Comparison of ENCODE assay signal across 1 cellular context in the genomic region with DNA sequence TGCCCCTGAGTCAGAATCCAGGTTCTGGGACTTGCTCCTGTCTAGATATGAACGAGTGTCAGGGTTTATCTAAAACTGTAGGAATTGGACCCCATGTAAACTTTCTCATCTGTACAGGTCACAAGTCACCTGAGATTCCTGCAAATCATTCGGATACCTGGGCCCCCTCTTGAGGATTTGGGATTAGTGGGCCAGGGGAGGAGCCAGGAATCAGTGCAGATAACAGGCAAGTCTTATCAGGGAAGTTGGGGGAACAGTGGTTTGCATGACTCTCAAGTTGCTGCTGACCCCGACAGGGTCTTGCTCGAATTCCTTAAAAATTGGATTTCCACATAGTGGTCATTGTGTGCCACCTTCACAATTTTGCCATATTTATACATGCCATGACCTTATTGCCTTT.
TF ChIP-seq lines count a peak whose summit lies in the region.

No MANE protein-coding gene starts in this region.

TF ChIP-seq in IMR-90, 13 proteins besides CTCF, POLR2A, EP300 and RAD21:
- TF ChIP-seq FOS (IDR thresholded peaks at IDR 0.05; ENCODE audit: low read depth, low read length) (no peak), MXI1 (IDR thresholded peaks at IDR 0.05; ENCODE audit: borderline replicate concordance, low read depth, low read length) (no peak), SMC3 (IDR thresholded peaks at IDR 0.05; ENCODE audit: low read depth, low read length) (no peak), NFE2L2 (IDR thresholded peaks at IDR 0.05; ENCODE audit: low read depth, low read length) (no peak), CEBPB (IDR thresholded peaks at IDR 0.05; ENCODE audit: low read depth, low read length) (no peak), CHD1 (IDR thresholded peaks at IDR 0.05; ENCODE audit: low read depth, low read length) (no peak), RCOR1 (IDR thresholded peaks at IDR 0.05; ENCODE audit: insufficient replicate concordance, low read length) (no peak), MAZ (IDR thresholded peaks at IDR 0.05; ENCODE audit: borderline replicate concordance, low read depth, low read length) (no peak), RFX5 (IDR thresholded peaks at IDR 0.05; ENCODE audit: low read depth, low read length) (no peak), MAFK (IDR thresholded peaks at IDR 0.05; ENCODE audit: low read depth, low read length) (no peak)
